In genomic region chr16:23823475-23824407, GRCh38 we compare ENCODE assay signal across 2 cellular contexts.
A peak's percentile ranks its signal among the peaks of the same experiment; 100 is the strongest.
TF ChIP-seq lines count a peak whose summit lies in the region.

No MANE protein-coding gene starts in this region.

TF ChIP-seq in GM23338, 12 proteins besides CTCF, POLR2A, EP300 and RAD21 (continued from another document):
- TF ChIP-seq NANOG (IDR thresholded peaks at IDR 0.05; ENCODE audit: borderline replicate concordance), result no peak
- no peak for TF ChIP-seq ZNF114 (CRISPR knock-in tag; IDR thresholded peaks at IDR 0.05)
- TF ChIP-seq STAT1 (IDR thresholded peaks at IDR 0.05; ENCODE audit: unreplicated experiment), result no peak
- TF ChIP-seq CREB1 (CRISPR knock-in tag; IDR thresholded peaks at IDR 0.05; ENCODE audit: low read depth), result no peak
- no peak for TF ChIP-seq JUNB (IDR thresholded peaks at IDR 0.05; ENCODE audit: unreplicated experiment)
- TF ChIP-seq ZNF462 (CRISPR knock-in tag; IDR thresholded peaks at IDR 0.05), result no peak
- TF ChIP-seq ETS1 (IDR thresholded peaks at IDR 0.05), result no peak
- TF ChIP-seq REST (IDR thresholded peaks at IDR 0.05; ENCODE audit: unreplicated experiment), result no peak
- TF ChIP-seq POLR2AphosphoS5 (IDR thresholded peaks at IDR 0.05; ENCODE audit: low read depth), result no peak

TF ChIP-seq in K562, 482 proteins besides CTCF, POLR2A, EP300 and RAD21 (continued from another document and continues in another):
- no peak for TF ChIP-seq ZNF449 (CRISPR knock-in tag; IDR thresholded peaks at IDR 0.05)
- TF ChIP-seq HES1 (IDR thresholded peaks at IDR 0.05; ENCODE audit: low read depth), result no peak
- TF ChIP-seq DNMT1 (IDR thresholded peaks at IDR 0.05), result no peak
- no peak for TF ChIP-seq GTF2E2 (tag; IDR thresholded peaks at IDR 0.05)
- peak; percentile 90 for TF ChIP-seq LARP7 (IDR thresholded peaks at IDR 0.05)
- TF ChIP-seq KAT7 (CRISPR knock-in tag; IDR thresholded peaks at IDR 0.05; ENCODE audit: borderline replicate concordance), result no peak
- no peak for TF ChIP-seq ZNF778 (CRISPR knock-in tag; IDR thresholded peaks at IDR 0.05)
- TF ChIP-seq TSC22D4 (tag; IDR thresholded peaks at IDR 0.05), result no peak
- TF ChIP-seq SOX6 (IDR thresholded peaks at IDR 0.05), result no peak
- no peak for TF ChIP-seq CC2D1A (IDR thresholded peaks at IDR 0.05)
- no peak for TF ChIP-seq HDAC6 (IDR thresholded peaks at IDR 0.05; ENCODE audit: low read depth, low read length)
- peak; percentile 15; the same call in 1 of the 2 replicates for TF ChIP-seq MTA2 (IDR thresholded peaks at IDR 0.05; ENCODE audit: low read depth)
- TF ChIP-seq MEF2D (tag; conservative IDR thresholded peaks at IDR 0.05; ENCODE audit: low read depth), result no peak
- TF ChIP-seq FOS (IDR thresholded peaks at IDR 0.05; ENCODE audit: extremely low read depth, insufficient read length), result no peak
- no peak for TF ChIP-seq ZNF668 (CRISPR knock-in tag; IDR thresholded peaks at IDR 0.05)
- TF ChIP-seq SREBF1 (IDR thresholded peaks at IDR 0.05; ENCODE audit: borderline replicate concordance, low read depth, low read length), result no peak
- no peak for TF ChIP-seq SAP30 (IDR thresholded peaks at IDR 0.05; ENCODE audit: borderline replicate concordance, insufficient read depth, low read depth, low read length, poor library complexity, severe bottlenecking)
- no peak for TF ChIP-seq RFX7 (CRISPR knock-in tag; IDR thresholded peaks at IDR 0.05)
- no peak for TF ChIP-seq MCM3 (IDR thresholded peaks at IDR 0.05)
- TF ChIP-seq SRSF3 (IDR thresholded peaks at IDR 0.05; ENCODE audit: insufficient read depth, low read length), result no peak
- TF ChIP-seq NR2C2 (CRISPR knock-in tag; IDR thresholded peaks at IDR 0.05), result no peak
- TF ChIP-seq NR2C2 (tag; IDR thresholded peaks at IDR 0.05), result peak; percentile 68
- TF ChIP-seq ZNF384 (IDR thresholded peaks at IDR 0.05; ENCODE audit: low read depth, low read length), result no peak
- no peak for TF ChIP-seq RBFOX2 (IDR thresholded peaks at IDR 0.05; ENCODE audit: low read depth, low read length)
- TF ChIP-seq POLR3G (IDR thresholded peaks at IDR 0.05; ENCODE audit: extremely low read depth, insufficient read length, insufficient replicate concordance), result no peak
- TF ChIP-seq ZNF41 (CRISPR knock-in tag; conservative IDR thresholded peaks at IDR 0.05), result no peak
- TF ChIP-seq ZSCAN29 (IDR thresholded peaks at IDR 0.05), result no peak
- TF ChIP-seq BRCA1 (IDR thresholded peaks at IDR 0.05), result no peak
- no peak for TF ChIP-seq BRCA1 (CRISPR knock-in tag; IDR thresholded peaks at IDR 0.05)
- TF ChIP-seq ZC3H11A (IDR thresholded peaks at IDR 0.05; ENCODE audit: low read depth, low read length), result no peak
- TF ChIP-seq TBL1XR1 (IDR thresholded peaks at IDR 0.05; ENCODE audit: low read length in 2 of 2), result no peak
- no peak for TF ChIP-seq ZNF589 (CRISPR knock-in tag; IDR thresholded peaks at IDR 0.05; ENCODE audit: low read depth)
- TF ChIP-seq ZNF146 (CRISPR knock-in tag; IDR thresholded peaks at IDR 0.05; ENCODE audit: unreplicated experiment), result no peak
- no peak for TF ChIP-seq ZHX1 (conservative IDR thresholded peaks at IDR 0.05; ENCODE audit: low read length)
- no peak for TF ChIP-seq TARDBP (IDR thresholded peaks at IDR 0.05)
- no peak for TF ChIP-seq ZBTB33 (CRISPR knock-in tag; IDR thresholded peaks at IDR 0.05)
- TF ChIP-seq CREB5 (CRISPR knock-in tag; IDR thresholded peaks at IDR 0.05), result no peak
- no peak for TF ChIP-seq HNRNPL (IDR thresholded peaks at IDR 0.05; ENCODE audit: low read depth, low read length)
- no peak for TF ChIP-seq ILF3 (IDR thresholded peaks at IDR 0.05; ENCODE audit: borderline replicate concordance)
- TF ChIP-seq SREBF2 (CRISPR knock-in tag; IDR thresholded peaks at IDR 0.05), result no peak
- TF ChIP-seq E2F8 (IDR thresholded peaks at IDR 0.05; ENCODE audit: low read depth, partially characterized antibody), result no peak
- no peak for TF ChIP-seq CREB1 (IDR thresholded peaks at IDR 0.05)
- TF ChIP-seq CREB1 (CRISPR knock-in tag; IDR thresholded peaks at IDR 0.05), result no peak
- no peak for TF ChIP-seq MYNN (IDR thresholded peaks at IDR 0.05)
- TF ChIP-seq MYNN (CRISPR knock-in tag; IDR thresholded peaks at IDR 0.05), result no peak
- TF ChIP-seq ZNF133 (CRISPR knock-in tag; IDR thresholded peaks at IDR 0.05), result no peak
- no peak for TF ChIP-seq DEAF1 (CRISPR knock-in tag; IDR thresholded peaks at IDR 0.05)
- TF ChIP-seq ZNF740 (CRISPR knock-in tag; IDR thresholded peaks at IDR 0.05), result no peak
- 0 out of 4 replicates have a peak, but pooled peaks of 1 of the 2 experiments have one; percentile 29 for TF ChIP-seq ZNF740 (tag; IDR thresholded peaks at IDR 0.05)
- no peak for TF ChIP-seq ARID3B (CRISPR knock-in tag; IDR thresholded peaks at IDR 0.05; ENCODE audit: borderline replicate concordance)
- no peak for TF ChIP-seq YY1 (IDR thresholded peaks at IDR 0.05; ENCODE audit: borderline replicate concordance in 1 of 3, control insufficient read depth in 1 of 3, extremely low read depth in 1 of 3, insufficient read depth in 3 of 3, insufficient read length in 1 of 3, insufficient replicate concordance in 2 of 3, low read depth in 1 of 3, low read length in 2 of 3)
- 0 out of 2 replicates have a peak, but pooled peaks have one; percentile 5 for TF ChIP-seq TEAD4 (IDR thresholded peaks at IDR 0.05; ENCODE audit: low read length)
- no peak for TF ChIP-seq TEAD4 (CRISPR knock-in tag; IDR thresholded peaks at IDR 0.05; ENCODE audit: borderline replicate concordance)
- TF ChIP-seq HNRNPH1 (optimal IDR thresholded peaks at IDR 0.05; ENCODE audit: low read depth, low read length), result no peak
